ENCODE assay signal across 8 cellular contexts in genomic region chr16:31873556-31874353, GRCh38. TPM values are rescaled to one million over a fixed set of nuclear protein-coding genes. Genes with fewer than 3 reads are reported as not detected.
DNase-seq lines count a peak whose midpoint lies in the region; ATAC-seq, FAIRE-seq and TF ChIP-seq lines count a peak whose summit lies in the region.

Gene ZNF267, plus strand, starts transcription at chr16:31873807. Its CDS starts 160 bp downstream, at chr16:31873967.

- H3K27ac ChIP-seq in HepG2 (ENCODE audit: extremely low read length, insufficient read depth, low read length) = peak within 1 kb of the TSS; percentile 89

- H3K36me3 ChIP-seq in HepG2 (replicated peaks in 1 of 2; ENCODE audit: control insufficient read depth in 1 of 2, insufficient read depth in 2 of 2, low read length in 2 of 2) = no peaks in the 10 kb centered on the region; a peak in 1 of 5 replicates

- POLR2A ChIA-PET in HepG2 (lab: Yijun Ruan, JAX) = interaction anchor here (0.6 to 2.4 kb wide), 17 partner anchors 8 to 889 kb away, joined by 3 to 22 read pairs (median 4); partner anchors contain the start of genes ARMC5, HSD3B7, KAT8 and RUSF1

- no peaks in the 10 kb centered on the region for H3K9me3 ChIP-seq in HepG2 (ENCODE audit: low read length)

- DNase-seq in AML-193 (lab: John Stamatoyannopoulos, UW) (peak; percentile 73 to 85), NCI-H526 (lab: John Stamatoyannopoulos, UW) (peak; percentile 78 to 97), dedifferentiated amniotic fluid mesenchymal stem cell (ENCODE audit: extremely low spot score) (peak; percentile 97), HepG2 (ENCODE audit: low spot score) (peak; percentile 94)
- DNase-seq in activated CD4-positive, alpha-beta T cell treated with anti-CD3 and anti-CD28 coated beads, Interleukin-2, amount 50 U/mL, for 1 hour = peak; percentile 93
- DNase-seq in stimulated activated CD4-positive, alpha-beta T cell treated with anti-CD3 and anti-CD28 coated beads, Interleukin-4, amount 100 ng/mL, for 1 hour = peak; percentile 90

- peaks cover 59% of the 10 kb centered on the region for H3K4me1 ChIP-seq in HepG2 (ENCODE audit: insufficient read depth, low read length)

- H3K4me2 ChIP-seq in HepG2 (ENCODE audit: low read depth, low read length) = peak within 1 kb of the TSS; percentile 90

- BruUV-seq in HepG2 (replicated peaks; lab: Mats Ljungman, UMichigan) = no TSS peak

- peak within 1 kb of the TSS; percentile 93 for H3K9ac ChIP-seq in HepG2 (ENCODE audit: insufficient read depth, low read depth, low read length)

- peaks cover 0 to 13% of the 10 kb centered on the region in 2 experiments; a peak in 2 of 5 replicates for H3K27me3 ChIP-seq in HepG2 (ENCODE audit: control insufficient read depth in 1 of 2, insufficient read depth in 2 of 2, low read length in 2 of 2)

- H3K4me3 ChIP-seq in HepG2 (replicated peaks in 1 of 3; ENCODE audit: insufficient read depth in 1 of 3, low read depth in 2 of 3, low read length in 3 of 3) = peak within 1 kb of the TSS; percentile 89 to 99 (median 95)

- intact Hi-C loops in HepG2 (cut with micrococcal nuclease; ENCODE audit: unreplicated experiment) = loop anchor here (5.0 kb wide), 3 partner anchors 161 to 416 kb away; partner anchors contain the start of genes ARMC5 and RUSF1

- 0 out of 2 replicates have a peak, but pooled peaks cover 4% of the 10 kb centered on the region for H4K20me1 ChIP-seq in HepG2 (ENCODE audit: insufficient read depth, low read length)

- TF ChIP-seq POLR2A in GM19099 (IDR thresholded peaks at IDR 0.05; ENCODE audit: extremely low read depth, insufficient read length, low read depth) = peak; percentile 93
- peak; percentile 86 to 92 for TF ChIP-seq POLR2A in HepG2 (IDR thresholded peaks at IDR 0.05; ENCODE audit: insufficient read depth in 1 of 2, low read depth in 2 of 2, low read length in 2 of 2)

- TF ChIP-seq EP300 in HepG2 (IDR thresholded peaks at IDR 0.05; ENCODE audit: low read depth in 2 of 2, low read length in 2 of 2) (0 out of 4 replicates have a peak, but pooled peaks of 1 of the 2 experiments have one; percentile 9), HepG2 (CRISPR knock-in tag; IDR thresholded peaks at IDR 0.05; ENCODE audit: borderline replicate concordance) (no peak)

- peak; percentile 12; the same call in 1 of the 2 replicates for TF ChIP-seq RAD21 in HepG2 (CRISPR knock-in tag; IDR thresholded peaks at IDR 0.05)

- in situ Hi-C loops in HepG2 (cut with HindIII; ENCODE audit: extremely low pct_ligation_motif_present, low pct_unique_long_range_greater_than_20kb) = loop anchor here (10.0 to 25.0 kb wide), 3 partner anchors 419 to 879 kb away; partner anchors contain the start of genes ARMC5, PYCARD, PYDC1 and TRIM72

- no peak within 1 kb of the TSS for H2AFZ ChIP-seq in HepG2 (ENCODE audit: low read length)

- ATAC-seq in HG03432 (IDR thresholded peaks at IDR 0.05; ENCODE audit: unreplicated experiment) (peak; percentile 55), HepG2 (peak; percentile 90)

- under 1% methylated on average over 23 of the region's 57 CpGs for WGBS in HepG2 (ENCODE audit: low lambda C conversion rate)

- no peak for TF ChIP-seq CTCF in HepG2 (CRISPR knock-in tag; IDR thresholded peaks at IDR 0.05)

- no peak for FAIRE-seq in HepG2 (lab: Jason Lieb, UNC)

- H3K79me2 ChIP-seq in HepG2 (ENCODE audit: insufficient read depth, low read length) = peaks cover 49% of the 10 kb centered on the region

- CTCF ChIA-PET in HepG2 (lab: Yijun Ruan, JAX; ENCODE audit: low intra/inter-chr PET ratio, low total read pairs) = no interaction called here

TF ChIP-seq in HepG2, 621 proteins besides CTCF, POLR2A, EP300 and RAD21 (continues in another document):
- TF ChIP-seq ZNF569 (CRISPR knock-in tag; IDR thresholded peaks at IDR 0.05; ENCODE audit: borderline replicate concordance) (no peak), ZBTB37 (CRISPR knock-in tag; IDR thresholded peaks at IDR 0.05) (no peak), NFIC (IDR thresholded peaks at IDR 0.05; ENCODE audit: low read length) (no peak), ZNF136 (CRISPR knock-in tag; IDR thresholded peaks at IDR 0.05; ENCODE audit: low read depth) (peak; percentile 37; the same call in 1 of the 2 replicates), ZNF441 (CRISPR knock-in tag; IDR thresholded peaks at IDR 0.05; ENCODE audit: borderline replicate concordance) (peak; percentile 75; the same call in 1 of the 2 replicates), NR1H2 (CRISPR knock-in tag; IDR thresholded peaks at IDR 0.05; ENCODE audit: borderline replicate concordance, low read depth) (0 out of 2 replicates have a peak, but pooled peaks have one; percentile 34), AHR (CRISPR knock-in tag; IDR thresholded peaks at IDR 0.05) (peak; percentile 52; the same call in 1 of the 2 replicates), RBFOX2 (IDR thresholded peaks at IDR 0.05; ENCODE audit: low read depth, low read length) (peak; percentile 82), KMT2A (CRISPR knock-in tag; IDR thresholded peaks at IDR 0.05) (peak; percentile 88), ELF4 (CRISPR knock-in tag; IDR thresholded peaks at IDR 0.05; ENCODE audit: borderline replicate concordance) (0 out of 2 replicates have a peak, but pooled peaks have one; percentile 53), ELF1 (CRISPR knock-in tag; IDR thresholded peaks at IDR 0.05) (peak; percentile 87), MAFG (CRISPR knock-in tag; IDR thresholded peaks at IDR 0.05) (no peak), ISL2 (CRISPR knock-in tag; IDR thresholded peaks at IDR 0.05) (0 out of 2 replicates have a peak, but pooled peaks have one; percentile 16), ZBTB42 (CRISPR knock-in tag; IDR thresholded peaks at IDR 0.05) (0 out of 2 replicates have a peak, but pooled peaks have one; percentile 59), LBX2 (CRISPR knock-in tag; IDR thresholded peaks at IDR 0.05; ENCODE audit: borderline replicate concordance) (0 out of 2 replicates have a peak, but pooled peaks have one; percentile 59), RFX3 (CRISPR knock-in tag; IDR thresholded peaks at IDR 0.05) (no peak), POGK (CRISPR knock-in tag; conservative IDR thresholded peaks at IDR 0.05) (peak; percentile 68; the same call in 1 of the 2 replicates), HOXA7 (CRISPR knock-in tag; IDR thresholded peaks at IDR 0.05) (no peak), ZNF616 (CRISPR knock-in tag; IDR thresholded peaks at IDR 0.05; ENCODE audit: low read depth) (0 out of 2 replicates have a peak, but pooled peaks have one; percentile 42)

RNA-seq across cellular contexts. Expression of gene ZNF267, which starts in this region (rescaled TPM):
- total RNA-seq in HepG2 (2016; rRNA removed; fragmentation: Illumina TruSeq; extraction: Trizol) = 30.0 and 42.4 TPM in 2 replicates
- 4.5 and 5.7 TPM in 2 replicates for total RNA-seq in HepG2 (2016; cell fraction: cytosol; rRNA removed; fragmentation: Illumina TruSeq; extraction: Trizol; ENCODE audit: low read depth)
- 30.7 and 43.3 TPM in 2 replicates for total RNA-seq in HepG2 (2016; cell fraction: insoluble cytoplasmic fraction; rRNA removed; fragmentation: Illumina TruSeq; extraction: Trizol)
- 13.3 and 16.9 TPM in 2 replicates for total RNA-seq in HepG2 (2016; cell fraction: membrane; rRNA removed; fragmentation: Illumina TruSeq; extraction: Trizol)
- total RNA-seq in HepG2 (2016; cell fraction: nucleus; rRNA removed; fragmentation: Illumina TruSeq; extraction: Trizol) = 42.2 and 42.5 TPM in 2 replicates
- polyA plus RNA-seq in HepG2 (2011; rRNA removed) = 3.0 and 3.1 TPM in 2 replicates
- 1.4 and 2.0 TPM in 2 replicates for polyA plus RNA-seq in HepG2 (2011; cell fraction: cytosol; rRNA removed)
- polyA plus RNA-seq in HepG2 (2011; cell fraction: nucleus; rRNA removed) = 3.2 and 3.3 TPM in 2 replicates
- polyA plus RNA-seq in HepG2 (2012) = 6.3 and 7.1 TPM in 2 replicates
- polyA plus RNA-seq in HepG2 (2016; cell fraction: cytosol; fragmentation: Illumina TruSeq; extraction: Trizol; ENCODE audit: low read depth) = 1.0 and 1.2 TPM in 2 replicates
- 22.9 and 26.2 TPM in 2 replicates for polyA plus RNA-seq in HepG2 (2016; cell fraction: insoluble cytoplasmic fraction; fragmentation: Illumina TruSeq; extraction: Trizol; ENCODE audit: low read depth)
- 3.2 and 3.4 TPM in 2 replicates for polyA plus RNA-seq in HepG2 (2016; cell fraction: membrane; fragmentation: Illumina TruSeq; extraction: Trizol; ENCODE audit: low read depth)
- polyA plus RNA-seq in HepG2 (2016; cell fraction: nucleus; fragmentation: Illumina TruSeq; extraction: Trizol; ENCODE audit: insufficient read depth, low read depth) = 15.0 and 18.6 TPM in 2 replicates
- 6.5 and 9.1 TPM in 2 replicates for polyA minus RNA-seq in HepG2 (2011; rRNA and poly(A)+ RNA removed; ENCODE audit: low replicate concordance)
- polyA minus RNA-seq in HepG2 (2011; cell fraction: cytosol; rRNA and poly(A)+ RNA removed) = 6.2 and 8.1 TPM in 2 replicates
- 40.3 and 44.5 TPM in 2 replicates for polyA minus RNA-seq in HepG2 (2011; cell fraction: nucleus; rRNA and poly(A)+ RNA removed)

Comparison
In these comparisons a context has a peak if more than half of its experiments do, and no peak if none do; other contexts are left out.
1. Peak in every context shown above with its lines: DNase-seq, ATAC-seq, H3K4me3 ChIP-seq and H3K27ac ChIP-seq.